8 cellular contexts compared by ENCODE assay signal in genomic region chr20:409697-410559, GRCh38. TPM values are rescaled to one million over a fixed set of nuclear protein-coding genes. Genes with fewer than 3 reads are reported as not detected.
A peak's percentile ranks its signal among the peaks of the same experiment; 100 is the strongest.
DNase-seq lines count a peak whose midpoint lies in the region; ATAC-seq and TF ChIP-seq lines count a peak whose summit lies in the region.

No MANE protein-coding gene starts in this region.

- DNase-seq in DND-41 (peak; percentile 58), sciatic nerve (ENCODE audit: low spot score) (no peak), NCI-H1417 treated with DMSO at 0.1 percent for 48 hours (lab: John Stamatoyannopoulos, UW) (no peak), uterus (no peak), ureter (ENCODE audit: low spot score) (no peak)
- no peak for DNase-seq in effector memory CD4-positive, alpha-beta T cell

- intact Hi-C loops in sciatic nerve (cut with DNase I) (no loop called here), uterus (cut with DNase I; ENCODE audit: low total_unique reads) (no loop called here)

- H2AFZ ChIP-seq in DND-41 (ENCODE audit: low read depth, low read length) (no peak overlapping the region), OCI-LY3 (ENCODE audit: low read depth, low read length) (no peak overlapping the region), parathyroid adenoma (no peak overlapping the region)

- no peak for TF ChIP-seq POLR2A in uterus (IDR thresholded peaks at IDR 0.05)

- peak overlapping the region; percentile 49 to 69; a peak in 3 of 4 replicates for H3K4me3 ChIP-seq in DND-41 (ENCODE audit: low read depth in 1 of 2, low read length in 2 of 2)
- peak overlapping the region; percentile 95 for H3K4me3 ChIP-seq in OCI-LY3 (ENCODE audit: low read length)
- peak overlapping the region; percentile 99 for H3K4me3 ChIP-seq in effector memory CD4-positive, alpha-beta T cell (ENCODE audit: insufficient read depth, low read depth, low read length, poor library complexity, severe bottlenecking)
- H3K4me3 ChIP-seq in parathyroid adenoma (ENCODE audit: low read depth, low read length) = peak overlapping the region; percentile 95
- H3K4me3 ChIP-seq in uterus = no peak overlapping the region

- TF ChIP-seq CTCF in DND-41 (IDR thresholded peaks at IDR 0.05; ENCODE audit: borderline replicate concordance, extremely low read depth, low read length, poor library complexity, severe bottlenecking) = no peak
- TF ChIP-seq CTCF in OCI-LY3 (IDR thresholded peaks at IDR 0.05; ENCODE audit: low read depth, low read length) = no peak
- TF ChIP-seq CTCF in parathyroid adenoma (IDR thresholded peaks at IDR 0.05) = no peak
- no peak for TF ChIP-seq CTCF in uterus (IDR thresholded peaks at IDR 0.05)

- H3K9ac ChIP-seq in DND-41 (ENCODE audit: low read depth, low read length) = peak overlapping the region; percentile 85
- peak overlapping the region; percentile 92 for H3K9ac ChIP-seq in OCI-LY3 (ENCODE audit: low read length)
- H3K9ac ChIP-seq in parathyroid adenoma = no peak overlapping the region

- no peak for ATAC-seq in DND-41 (ENCODE audit: insufficient read depth, low read depth)
- ATAC-seq in sciatic nerve = no peak

- peak overlapping the region; percentile 88 for H3K27ac ChIP-seq in DND-41 (ENCODE audit: low read length)
- H3K27ac ChIP-seq in OCI-LY3 (ENCODE audit: low read length) = 0 out of 2 replicates have a peak overlapping the region, but pooled peaks have one; percentile 69
- H3K27ac ChIP-seq in effector memory CD4-positive, alpha-beta T cell (ENCODE audit: insufficient read depth, low read length, poor library complexity, severe bottlenecking) = no peak overlapping the region
- H3K27ac ChIP-seq in parathyroid adenoma = no peak overlapping the region
- peak overlapping the region in 1 of 2 donors; percentile 98 for H3K27ac ChIP-seq in uterus

- peaks cover 45% of the 10 kb centered on the region for H3K36me3 ChIP-seq in DND-41 (ENCODE audit: insufficient read depth, low read length)
- H3K36me3 ChIP-seq in OCI-LY3 (replicated peaks; ENCODE audit: low read depth, low read length) = peaks cover 39% of the 10 kb centered on the region
- H3K36me3 ChIP-seq in effector memory CD4-positive, alpha-beta T cell (ENCODE audit: control insufficient read depth, insufficient read depth, low read length) = no peaks in the 10 kb centered on the region
- no peaks in the 10 kb centered on the region for H3K36me3 ChIP-seq in parathyroid adenoma (ENCODE audit: control insufficient read depth, insufficient read depth, low read length)
- no peaks in the 10 kb centered on the region for H3K36me3 ChIP-seq in uterus

- H3K27me3 ChIP-seq in DND-41 (ENCODE audit: insufficient read depth, low read length, poor library complexity) (no peaks in the 10 kb centered on the region), OCI-LY3 (ENCODE audit: low read depth, low read length) (no peaks in the 10 kb centered on the region), parathyroid adenoma (ENCODE audit: control insufficient read depth, insufficient read depth, low read length) (no peaks in the 10 kb centered on the region), uterus (no peaks in the 10 kb centered on the region)
- no peaks in the 10 kb centered on the region for H3K27me3 ChIP-seq in effector memory CD4-positive, alpha-beta T cell (replicated peaks; ENCODE audit: control insufficient read depth, insufficient read depth, low read length, poor library complexity, severe bottlenecking)

- peak overlapping the region; percentile 91 for H3K4me2 ChIP-seq in DND-41 (ENCODE audit: insufficient read depth, low read length)
- peak overlapping the region; percentile 98 for H3K4me2 ChIP-seq in OCI-LY3 (ENCODE audit: low read length)
- peak overlapping the region; percentile 97 for H3K4me2 ChIP-seq in parathyroid adenoma (ENCODE audit: low read length)

- H3K4me1 ChIP-seq in DND-41 (ENCODE audit: insufficient read depth, low read length) (peaks cover 36% of the 10 kb centered on the region), OCI-LY3 (ENCODE audit: low read length) (peaks cover 17% of the 10 kb centered on the region), parathyroid adenoma (peaks cover 12% of the 10 kb centered on the region), uterus (peaks cover 0 to 7% of the 10 kb centered on the region in 2 donors)
- peaks cover 13% of the 10 kb centered on the region for H3K4me1 ChIP-seq in effector memory CD4-positive, alpha-beta T cell (ENCODE audit: control insufficient read depth, insufficient read depth, low read length, poor library complexity, severe bottlenecking)

- H4K20me1 ChIP-seq in DND-41 (ENCODE audit: insufficient read depth, low read length) = peaks cover 10% of the 10 kb centered on the region
- 0 out of 2 replicates have a peak, but pooled peaks cover 3% of the 10 kb centered on the region for H4K20me1 ChIP-seq in OCI-LY3 (ENCODE audit: insufficient read depth, low read length)

- peaks cover 61% of the 10 kb centered on the region for H3K79me2 ChIP-seq in DND-41 (ENCODE audit: insufficient read depth, low read length)
- H3K79me2 ChIP-seq in OCI-LY3 (ENCODE audit: low read length) = peaks cover 49% of the 10 kb centered on the region
- peaks cover 26% of the 10 kb centered on the region for H3K79me2 ChIP-seq in parathyroid adenoma

- H3K9me3 ChIP-seq in DND-41 (ENCODE audit: insufficient read depth, low read length, severe bottlenecking) = no peaks in the 10 kb centered on the region
- no peaks in the 10 kb centered on the region for H3K9me3 ChIP-seq in OCI-LY3 (ENCODE audit: insufficient read depth, low read length)
- no peaks in the 10 kb centered on the region for H3K9me3 ChIP-seq in effector memory CD4-positive, alpha-beta T cell (ENCODE audit: control insufficient read depth, low read length)
- no peaks in the 10 kb centered on the region for H3K9me3 ChIP-seq in parathyroid adenoma (ENCODE audit: control insufficient read depth, low read length)
- no peaks in the 10 kb centered on the region for H3K9me3 ChIP-seq in uterus

RNA-seq across cellular contexts. Expression of gene RBCK1, which starts 1.8 kb away (rescaled TPM):
- total RNA-seq in sciatic nerve = 72.7 TPM
- total RNA-seq in uterus = 10 to 100 TPM; 57.9 to 86.3 (median 64.6) TPM
- total RNA-seq in ureter = 133 TPM

RNA-seq across cellular contexts. Expression of gene TRIB3, which starts 29.4 kb away (rescaled TPM):
- 6.2 TPM for total RNA-seq in sciatic nerve
- 1 to 10 TPM; 1.8 to 8.4 (median 3.9) TPM for total RNA-seq in uterus
- 28.1 TPM for total RNA-seq in ureter

RNA-seq across cellular contexts. Expression of gene TBC1D20, which starts 52.4 kb away (rescaled TPM):
- total RNA-seq in sciatic nerve = 32.5 TPM
- total RNA-seq in uterus = 10 to 100 TPM; 11.0 to 44.0 (median 35.8) TPM
- 48.6 TPM for total RNA-seq in ureter

Comparison
In these comparisons a context has a peak if more than half of its experiments do, and no peak if none do; other contexts are left out.
1. H3K27ac ChIP-seq: peak in DND-41 (single experiment) and OCI-LY3 (single experiment); none in effector memory CD4-positive, alpha-beta T cell (single experiment) and parathyroid adenoma (single experiment).
2. H3K4me3 ChIP-seq: peak in DND-41 (2 of 2), OCI-LY3 (single experiment), effector memory CD4-positive, alpha-beta T cell (single experiment) and parathyroid adenoma (single experiment); none in uterus (0 of 2).
3. Peak in every context shown above with its lines, with median percentiles within 50 percentile points of each other: H3K4me2 ChIP-seq.